ENCODE assay signal across 28 cellular contexts in the genomic region with DNA sequence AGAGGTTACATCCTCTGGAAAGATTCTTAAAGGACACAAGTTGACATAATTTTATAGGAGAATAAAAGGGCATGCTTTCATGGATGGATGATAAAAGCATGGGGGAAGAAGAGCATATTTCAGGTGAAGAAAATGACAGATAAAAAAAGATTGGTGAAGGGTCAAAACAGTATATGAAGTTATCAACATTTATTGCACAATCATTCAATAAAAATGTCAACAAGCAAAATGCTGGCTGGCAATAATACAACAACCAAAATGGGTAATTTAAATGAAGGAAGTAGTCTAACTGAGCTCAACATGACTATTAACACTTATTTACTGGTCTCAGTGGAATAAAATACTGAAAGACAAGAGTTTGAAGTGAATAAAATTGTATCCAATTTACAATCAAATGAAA.
"Had no signal": no experiment of that assay in that cellular context is flagged by ENCODE, and none has a peak within 500 bp of the region (broad histone marks: within the 10 kb centered on the region; RNA-seq: fewer than 3 reads in every experiment).

No MANE protein-coding gene starts in this region.

- H3K4me1 ChIP-seq: esophagus squamous epithelium, gastrocnemius medialis, heart right ventricle, left lung, lower lobe of right lung had no signal

- H3K4me3 Mint-ChIP-seq: dendritic cell treated with granulocyte-macrophage colony-stimulating factor and Interleukin-4, amounts not matched to agents 40 ng/mL and 50 ng/mL, for 4 days; effector memory CD8-positive, alpha-beta T cell; endodermal cell; mesothelial cell of epicardium; naive B cell; naive thymus-derived CD8-positive, alpha-beta T cell had no signal

- FAIRE-seq: endometrium, islet of Langerhans, keratinocyte had no signal

- H3K4me3 ChIP-seq: esophagus squamous epithelium, gastrocnemius medialis, heart right ventricle, left lung, lower lobe of right lung, mucosa of descending colon had no signal

- H3K9me3 Mint-ChIP-seq: endodermal cell had no signal

- DNase-seq: cortex of kidney; effector CD8-positive, alpha-beta T cell; effector memory CD8-positive, alpha-beta T cell; endodermal cell; erythroblast; esophagus squamous epithelium; foreskin fibroblast; foreskin melanocyte; gastrocnemius medialis; glutamatergic neuron; head of caudate nucleus; heart right ventricle; hippocampal formation; left cardiac atrium; left lung; left ventricle myocardium superior; lower lobe of right lung; mesenchymal stem cell; mucosa of descending colon; naive B cell; naive thymus-derived CD8-positive, alpha-beta T cell had no signal

- H3K27ac Mint-ChIP-seq: dendritic cell treated with granulocyte-macrophage colony-stimulating factor and Interleukin-4, amounts not matched to agents 40 ng/mL and 50 ng/mL, for 4 days; effector memory CD8-positive, alpha-beta T cell; endodermal cell; mesothelial cell of epicardium; naive B cell; naive thymus-derived CD8-positive, alpha-beta T cell had no signal

- ATAC-seq: effector memory CD8-positive, alpha-beta T cell; esophagus mucosa; gastrocnemius medialis; heart right ventricle; left cardiac atrium; left lung; left ventricle myocardium superior; lower lobe of right lung; mucosa of descending colon; naive thymus-derived CD8-positive, alpha-beta T cell had no signal

- H3K4me1 Mint-ChIP-seq: endodermal cell; mesothelial cell of epicardium; naive B cell; naive thymus-derived CD8-positive, alpha-beta T cell had no signal

- H3K36me3 ChIP-seq: esophagus squamous epithelium, gastrocnemius medialis, heart right ventricle, left lung, lower lobe of right lung had no signal

- H3K27ac ChIP-seq: epithelial cell of prostate, esophagus squamous epithelium, gastrocnemius medialis, heart right ventricle, left lung, lower lobe of right lung had no signal

- H3K9me3 ChIP-seq: esophagus squamous epithelium, gastrocnemius medialis, lower lobe of right lung, mucosa of descending colon had no signal

- H3K27me3 ChIP-seq: esophagus squamous epithelium, gastrocnemius medialis, heart right ventricle, left lung had no signal

- H3K27me3 Mint-ChIP-seq: dendritic cell treated with granulocyte-macrophage colony-stimulating factor and Interleukin-4, amounts not matched to agents 40 ng/mL and 50 ng/mL, for 4 days; effector memory CD8-positive, alpha-beta T cell; naive B cell had no signal

- H3K36me3 Mint-ChIP-seq: mesothelial cell of epicardium; naive B cell; naive thymus-derived CD8-positive, alpha-beta T cell had no signal
